ENCODE assay signal across 8 cellular contexts in the genomic region with DNA sequence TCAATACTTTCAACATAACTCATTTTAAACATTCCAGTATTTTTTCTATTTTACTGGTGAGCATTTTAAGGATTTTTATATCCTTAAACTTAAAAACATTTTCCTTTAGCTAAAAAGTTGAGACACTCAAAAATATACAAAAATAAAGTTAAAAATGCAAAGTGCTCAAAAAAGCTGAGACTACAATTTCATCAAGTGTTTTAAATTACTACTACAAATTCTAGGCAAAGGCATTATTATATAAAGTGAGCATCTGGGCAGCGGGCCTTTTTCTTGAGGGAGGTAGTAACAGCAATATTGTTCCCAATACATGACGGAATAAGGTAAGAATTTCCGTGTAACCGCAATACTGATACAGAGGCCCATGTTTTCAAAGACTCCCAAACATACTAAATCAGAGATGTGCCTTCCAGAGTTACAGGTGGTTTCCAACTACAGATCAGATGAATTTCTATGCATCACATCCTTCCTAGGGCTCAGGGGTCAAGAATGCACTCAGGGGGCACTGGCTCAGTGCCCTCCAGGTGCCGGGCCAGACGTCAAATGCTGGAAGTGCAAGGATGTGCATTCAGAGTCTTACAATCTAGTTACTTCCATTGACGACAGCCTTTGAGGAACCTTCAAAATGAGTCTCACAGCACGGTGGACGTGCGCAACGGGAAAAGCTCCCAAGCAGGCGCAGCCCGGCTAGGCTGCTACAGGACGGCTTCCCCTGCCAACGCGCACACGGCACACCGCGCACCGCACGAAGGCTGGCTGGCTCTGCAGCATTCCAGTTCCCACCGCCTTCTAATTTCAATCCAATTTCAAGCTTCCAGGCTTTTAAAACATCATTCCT. TPM values are rescaled to one million over a fixed set of nuclear protein-coding genes. Genes with fewer than 3 reads are reported as not detected.
DNase-seq lines count a peak whose midpoint lies in the region; ATAC-seq and TF ChIP-seq lines count a peak whose summit lies in the region.

No MANE protein-coding gene starts in this region.

- CTCF ChIA-PET in activated CD4-positive, alpha-beta memory T cell treated with anti-CD3 and anti-CD28 coated beads, Interleukin-2, amount 10 ng/mL, durations not matched to agents 7 days and 5 days (lab: Charles Lee) = interaction anchor here (0.8 to 2.0 kb wide), 6 partner anchors 14 to 807 kb away, joined by 3 to 14 read pairs (median 3); a partner anchor contains a TSS

- peak overlapping the region; percentile 74 to 91 (median 85) for H3K4me3 ChIP-seq in subcutaneous abdominal adipose tissue (ENCODE audit: low read depth in 1 of 5, low read length in 5 of 5)

- H3K36me3 Mint-ChIP-seq in activated CD4-positive, alpha-beta memory T cell treated with anti-CD3 and anti-CD28 coated beads, Interleukin-2, amount 10 ng/mL, durations not matched to agents 7 days and 5 days (ENCODE audit: low read depth) = peaks cover 18% of the 10 kb centered on the region
- peaks cover 5% of the 10 kb centered on the region for H3K36me3 Mint-ChIP-seq in endothelial cell (ENCODE audit: low read depth, unreplicated experiment)

- POLR2A ChIA-PET in activated CD4-positive, alpha-beta memory T cell treated with anti-CD3 and anti-CD28 coated beads, Interleukin-2, amount 10 ng/mL, durations not matched to agents 7 days and 5 days (lab: Charles Lee) = interaction anchor here (0.8 to 7.1 kb wide), 12 partner anchors 10 to 861 kb away, joined by 3 to 135 read pairs (median 4); a partner anchor contains a TSS

- H3K9me3 ChIP-seq in subcutaneous abdominal adipose tissue (ENCODE audit: control insufficient read depth in 5 of 5, low read length in 5 of 5) = no peaks in the 10 kb centered on the region

- peak overlapping the region; percentile 76 to 85 (median 79) for H3K9ac ChIP-seq in subcutaneous abdominal adipose tissue (ENCODE audit: low read length in 5 of 5)

- H3K27me3 ChIP-seq in subcutaneous abdominal adipose tissue (ENCODE audit: control insufficient read depth in 5 of 5, insufficient read depth in 4 of 5, low read length in 5 of 5) = no peaks in the 10 kb centered on the region

- H3K4me3 Mint-ChIP-seq in activated CD4-positive, alpha-beta memory T cell treated with anti-CD3 and anti-CD28 coated beads, Interleukin-2, amount 10 ng/mL, durations not matched to agents 7 days and 5 days = peak overlapping the region; percentile 85
- H3K4me3 Mint-ChIP-seq in endothelial cell (ENCODE audit: unreplicated experiment) = peak overlapping the region; percentile 93

- H3K27ac Mint-ChIP-seq in activated CD4-positive, alpha-beta memory T cell treated with anti-CD3 and anti-CD28 coated beads, Interleukin-2, amount 10 ng/mL, durations not matched to agents 7 days and 5 days = peak overlapping the region; percentile 95
- H3K27ac Mint-ChIP-seq in endothelial cell (ENCODE audit: unreplicated experiment) = peak overlapping the region; percentile 2

- peaks cover 40% of the 10 kb centered on the region for H3K4me1 Mint-ChIP-seq in activated CD4-positive, alpha-beta memory T cell treated with anti-CD3 and anti-CD28 coated beads, Interleukin-2, amount 10 ng/mL, durations not matched to agents 7 days and 5 days
- peaks cover 19% of the 10 kb centered on the region for H3K4me1 Mint-ChIP-seq in endothelial cell (ENCODE audit: unreplicated experiment)

- H3K4me1 ChIP-seq in subcutaneous abdominal adipose tissue (ENCODE audit: control insufficient read depth in 5 of 5, insufficient read depth in 5 of 5, low read length in 5 of 5) = peaks cover 2 to 26% (median 23%) of the 10 kb centered on the region in 5 donors

- peak; percentile 55 for DNase-seq in EH (ENCODE audit: low read depth)
- DNase-seq in NCI-H1105 (lab: John Stamatoyannopoulos, UW) = peak; percentile 24
- DNase-seq in activated CD4-positive, alpha-beta memory T cell treated with anti-CD3 and anti-CD28 coated beads, Interleukin-2, amount 10 ng/mL, durations not matched to agents 7 days and 5 days = peak; percentile 44
- DNase-seq in endothelial cell (ENCODE audit: low spot score) = peak; percentile 42
- peak; percentile 55 for DNase-seq in midbrain (lab: John Stamatoyannopoulos, UW)
- DNase-seq in NCI-H1694 treated with DMSO at 0.1 percent for 48 hours (lab: John Stamatoyannopoulos, UW) = no peak

- peak; percentile 25 for ATAC-seq in GM21619 (IDR thresholded peaks at IDR 0.05; ENCODE audit: unreplicated experiment)

- no peaks in the 10 kb centered on the region for H3K36me3 ChIP-seq in subcutaneous abdominal adipose tissue (ENCODE audit: control insufficient read depth in 5 of 5, insufficient read depth in 5 of 5, low read length in 5 of 5)

- peak overlapping the region; percentile 84 for H3K27ac ChIP-seq in subcutaneous abdominal adipose tissue (ENCODE audit: low read depth, low read length)

- TF ChIP-seq CTCF in endothelial cell (IDR thresholded peaks at IDR 0.05; ENCODE audit: unreplicated experiment) = no peak

- H3K27me3 Mint-ChIP-seq in activated CD4-positive, alpha-beta memory T cell treated with anti-CD3 and anti-CD28 coated beads, Interleukin-2, amount 10 ng/mL, durations not matched to agents 7 days and 5 days = peaks cover 2% of the 10 kb centered on the region
- peaks cover 8% of the 10 kb centered on the region for H3K27me3 Mint-ChIP-seq in endothelial cell (ENCODE audit: unreplicated experiment)

- H3K9me3 Mint-ChIP-seq in activated CD4-positive, alpha-beta memory T cell treated with anti-CD3 and anti-CD28 coated beads, Interleukin-2, amount 10 ng/mL, durations not matched to agents 7 days and 5 days = no peaks in the 10 kb centered on the region
- no peaks in the 10 kb centered on the region for H3K9me3 Mint-ChIP-seq in endothelial cell (ENCODE audit: unreplicated experiment)

RNA-seq across cellular contexts. Expression of a gene that starts 1.7 kb away (rescaled TPM):
- total RNA-seq in activated CD4-positive, alpha-beta memory T cell treated with anti-CD3 and anti-CD28 coated beads, Interleukin-2, amount 10 ng/mL, durations not matched to agents 7 days and 5 days = 10 to 100 TPM; 59.9 to 63.6 TPM
- total RNA-seq in endothelial cell (ENCODE audit: unreplicated experiment) = 33.6 TPM

RNA-seq across cellular contexts. Expression of a gene that starts 20.7 kb away (rescaled TPM):
- 10 to 100 TPM; 19.2 to 19.6 TPM for total RNA-seq in activated CD4-positive, alpha-beta memory T cell treated with anti-CD3 and anti-CD28 coated beads, Interleukin-2, amount 10 ng/mL, durations not matched to agents 7 days and 5 days
- 34.2 TPM for total RNA-seq in endothelial cell (ENCODE audit: unreplicated experiment)

RNA-seq across cellular contexts. Expression of a gene that starts 20.8 kb away (rescaled TPM):
- total RNA-seq in activated CD4-positive, alpha-beta memory T cell treated with anti-CD3 and anti-CD28 coated beads, Interleukin-2, amount 10 ng/mL, durations not matched to agents 7 days and 5 days = 10 to 100 TPM; 24.9 to 25.2 TPM
- total RNA-seq in endothelial cell (ENCODE audit: unreplicated experiment) = 59.0 TPM

RNA-seq across cellular contexts. Expression of a gene that starts 28.8 kb away (rescaled TPM):
- total RNA-seq in activated CD4-positive, alpha-beta memory T cell treated with anti-CD3 and anti-CD28 coated beads, Interleukin-2, amount 10 ng/mL, durations not matched to agents 7 days and 5 days = 1 to 10 TPM; 1.7 to 2.2 TPM
- total RNA-seq in endothelial cell (ENCODE audit: unreplicated experiment) = 0.62 TPM

RNA-seq across cellular contexts. Expression of a gene that starts 28.8 kb away (rescaled TPM):
- 10 to 100 TPM; 29.3 to 30.7 TPM for total RNA-seq in activated CD4-positive, alpha-beta memory T cell treated with anti-CD3 and anti-CD28 coated beads, Interleukin-2, amount 10 ng/mL, durations not matched to agents 7 days and 5 days
- total RNA-seq in endothelial cell (ENCODE audit: unreplicated experiment) = 24.8 TPM
